16 cellular contexts compared by ENCODE assay signal in genomic region chr2:198973181-198973580, GRCh38.
DNase-seq lines count a peak whose midpoint lies in the region; ATAC-seq and TF ChIP-seq lines count a peak whose summit lies in the region.
"Had no signal": no experiment of that assay in that cellular context is flagged by ENCODE, and none has a peak within 500 bp of the region (broad histone marks: within the 10 kb centered on the region; RNA-seq: fewer than 3 reads in every experiment).

No MANE protein-coding gene starts in this region.

- DNase-seq in NCI-H69 (lab: John Stamatoyannopoulos, UW): peak; percentile 1
- peak; percentile 17 for DNase-seq in epithelial cell of esophagus (ENCODE audit: low read depth)
- DNase-seq in NCI-H2081 treated with DMSO at 0.1 percent for 48 hours (lab: John Stamatoyannopoulos, UW): no peak
- DNase-seq in right atrium auricular region (ENCODE audit: low spot score): no peak
- DNase-seq in DMS153 treated with DMSO at 0.1 percent for 48 hours (lab: John Stamatoyannopoulos, UW; ENCODE audit: unreplicated experiment): no peak
- DNase-seq: ACHN, NCI-H1105, NCI-H1694, NCI-H748 treated with DMSO at 0.1 percent for 48 hours, PC-9, SW 1271, T-helper 2 cell had no signal

- no peak for TF ChIP-seq POLR2A in gastroesophageal sphincter (IDR thresholded peaks at IDR 0.05)

- peaks cover 0 to 32% (median 0%) of the 10 kb centered on the region in 3 donors for H3K9me3 ChIP-seq in gastroesophageal sphincter
- H3K9me3 ChIP-seq in right atrium auricular region: peaks cover 7 to 24% of the 10 kb centered on the region in 2 donors
- H3K9me3 ChIP-seq: HAP-1 had no signal

- WGBS in gastroesophageal sphincter (ENCODE audit: low coverage in 1 of 2), 2 donors: 100% methylated on average over 1 of the region's 3 CpGs; no CpG with 5 or more reads in 1 of the 2 donors

- TF ChIP-seq EP300 in gastroesophageal sphincter (IDR thresholded peaks at IDR 0.05): no peak

- H3K27ac ChIP-seq in gastroesophageal sphincter (no peak overlapping the region), right atrium auricular region (no peak overlapping the region)
- H3K27ac ChIP-seq: PC-9, SJCRH30 had no signal

- no peaks in the 10 kb centered on the region for H3K4me1 ChIP-seq in gastroesophageal sphincter
- no peaks in the 10 kb centered on the region for H3K4me1 ChIP-seq in right atrium auricular region
- H3K4me1 ChIP-seq: HAP-1, SJCRH30 had no signal

- no peak for TF ChIP-seq CTCF in epithelial cell of esophagus (IDR thresholded peaks at IDR 0.05; ENCODE audit: insufficient read depth, low read depth, low read length, missing control alignments)
- TF ChIP-seq CTCF in gastroesophageal sphincter (IDR thresholded peaks at IDR 0.05): no peak
- TF ChIP-seq CTCF in right atrium auricular region (IDR thresholded peaks at IDR 0.05): no peak

- H3K4me3 ChIP-seq in epithelial cell of esophagus (ENCODE audit: low read length): no peak overlapping the region
- H3K4me3 ChIP-seq in gastroesophageal sphincter: no peak overlapping the region
- H3K4me3 ChIP-seq in right atrium auricular region: no peak overlapping the region
- H3K4me3 ChIP-seq: HAP-1, PC-9, SJCRH30 had no signal

- ATAC-seq in GM19025 (IDR thresholded peaks at IDR 0.05; ENCODE audit: low read depth, unreplicated experiment) (peak; percentile 61), gastroesophageal sphincter (no peak)

- H3K27me3 ChIP-seq in gastroesophageal sphincter: no peaks in the 10 kb centered on the region
- H3K27me3 ChIP-seq in right atrium auricular region: no peaks in the 10 kb centered on the region
- H3K27me3 ChIP-seq: SJCRH30 had no signal

- no peaks in the 10 kb centered on the region for H3K36me3 ChIP-seq in gastroesophageal sphincter
- H3K36me3 ChIP-seq in right atrium auricular region: no peaks in the 10 kb centered on the region
- H3K36me3 ChIP-seq: HAP-1, SJCRH30 had no signal

Comparison
In these comparisons a context has a peak if more than half of its experiments do, and no peak if none do; other contexts are left out.
1. DNase-seq: peak in NCI-H69 (single experiment) and epithelial cell of esophagus (single experiment); none in NCI-H2081 treated with DMSO at 0.1 percent for 48 hours (single experiment), right atrium auricular region (single experiment) and DMS153 treated with DMSO at 0.1 percent for 48 hours (single experiment).